In genomic region chr1:37107153-37107552, GRCh38 we compare ENCODE assay signal across 17 cellular contexts.
DNase-seq lines count a peak whose midpoint lies in the region; ATAC-seq and TF ChIP-seq lines count a peak whose summit lies in the region.
"Had no signal": no experiment of that assay in that cellular context is flagged by ENCODE, and none has a peak within 500 bp of the region (broad histone marks: within the 10 kb centered on the region; RNA-seq: fewer than 3 reads in every experiment).

No MANE protein-coding gene starts in this region.

- ATAC-seq in GM23338, result no peak
- no peak for ATAC-seq in GM19395 (IDR thresholded peaks at IDR 0.05; ENCODE audit: unreplicated experiment)
- ATAC-seq in CD4-positive, alpha-beta T cell (ENCODE audit: poor library complexity), result no peak
- ATAC-seq: A549; CD8-positive, alpha-beta T cell had no signal

- H3K27me3 ChIP-seq in GM23338 (ENCODE audit: insufficient read depth), result no peaks in the 10 kb centered on the region
- peaks cover 9% of the 10 kb centered on the region for H3K27me3 ChIP-seq in CD4-positive, alpha-beta T cell (ENCODE audit: control insufficient read depth, insufficient read depth, low read length)
- H3K27me3 ChIP-seq: BLaER1 treated with 17β-estradiol and CSF1 and Interleukin-3, amounts not matched to agents 10 nM and 100 nM had no signal

- no peak overlapping the region for H3K4me2 ChIP-seq in GM23338
- H3K4me2 ChIP-seq: A549; BLaER1 treated with 17β-estradiol and CSF1 and Interleukin-3, amounts not matched to agents 10 nM and 100 nM had no signal

- H3K9me3 Mint-ChIP-seq in GM23338, result no peaks in the 10 kb centered on the region
- no peaks in the 10 kb centered on the region for H3K9me3 Mint-ChIP-seq in CD4-positive, alpha-beta T cell
- H3K9me3 Mint-ChIP-seq: CD8-positive, alpha-beta T cell had no signal

- H3K4me3 Mint-ChIP-seq in GM23338, result no peak overlapping the region
- H3K4me3 Mint-ChIP-seq in CD4-positive, alpha-beta T cell, result no peak overlapping the region
- H3K4me3 Mint-ChIP-seq: B cell; CD4-positive, CD25-positive, alpha-beta regulatory T cell; CD8-positive, alpha-beta T cell had no signal

- H4K20me1 ChIP-seq in GM23338 (replicated peaks; ENCODE audit: insufficient read depth), result no peaks in the 10 kb centered on the region
- H4K20me1 ChIP-seq: BLaER1 treated with 17β-estradiol and CSF1 and Interleukin-3, amounts not matched to agents 10 nM and 100 nM had no signal

- 0 out of 3 replicates have a peak, but pooled peaks cover 3% of the 10 kb centered on the region for H3K4me1 Mint-ChIP-seq in GM23338
- no peaks in the 10 kb centered on the region for H3K4me1 Mint-ChIP-seq in CD4-positive, alpha-beta T cell (ENCODE audit: low read depth)
- H3K4me1 Mint-ChIP-seq: B cell; CD4-positive, CD25-positive, alpha-beta regulatory T cell had no signal

- peaks cover 10% of the 10 kb centered on the region; the same call in 1 of the 2 replicates for H3K9me2 ChIP-seq in GM23338 (ENCODE audit: insufficient read depth)

- no peaks in the 10 kb centered on the region for H3K36me3 Mint-ChIP-seq in GM23338 (ENCODE audit: low read depth)
- no peaks in the 10 kb centered on the region for H3K36me3 Mint-ChIP-seq in CD4-positive, alpha-beta T cell (ENCODE audit: low read depth)
- H3K36me3 Mint-ChIP-seq: CD4-positive, CD25-positive, alpha-beta regulatory T cell; CD8-positive, alpha-beta T cell had no signal

- no peaks in the 10 kb centered on the region; the same call in 1 of the 2 replicates for H3K36me3 ChIP-seq in GM23338 (ENCODE audit: insufficient read depth)
- H3K36me3 ChIP-seq: BLaER1 treated with 17β-estradiol and CSF1 and Interleukin-3, amounts not matched to agents 10 nM and 100 nM had no signal

- no peaks in the 10 kb centered on the region for H3K9me3 ChIP-seq in CD4-positive, alpha-beta T cell (ENCODE audit: control insufficient read depth, low read length)
- H3K9me3 ChIP-seq: A549; BLaER1 treated with 17β-estradiol and CSF1 and Interleukin-3, amounts not matched to agents 10 nM and 100 nM; Caco-2 had no signal

- DNase-seq in GM23338 (ENCODE audit: low spot score), result no peak
- peak; percentile 67 for DNase-seq in NCI-H526 treated with DMSO at 0.1 percent for 48 hours (lab: John Stamatoyannopoulos, UW)
- peak; percentile 64 for DNase-seq in putamen (ENCODE audit: low spot score)
- no peak for DNase-seq in CD4-positive, alpha-beta T cell
- DNase-seq: AML-193; Caco-2; Calu3; CD4-positive, CD25-positive, alpha-beta regulatory T cell; CD8-positive, alpha-beta T cell; DMS79 treated with DMSO at 0.1 percent for 48 hours; GF-D8 had no signal

- no peak overlapping the region for H3K27ac ChIP-seq in GM23338 (ENCODE audit: low read depth)
- no peak overlapping the region for H3K27ac ChIP-seq in CD4-positive, alpha-beta T cell (ENCODE audit: low read depth, low read length)
- H3K27ac ChIP-seq: 22Rv1; A549; BLaER1 treated with 17β-estradiol and CSF1 and Interleukin-3, amounts not matched to agents 10 nM and 100 nM; C4-2B had no signal

- H3F3A ChIP-seq in GM23338 (replicated peaks; ENCODE audit: low read depth), result no peaks in the 10 kb centered on the region

- peak overlapping the region; percentile 2; the same call in 1 of the 2 replicates for H3K27ac Mint-ChIP-seq in GM23338
- H3K27ac Mint-ChIP-seq in CD4-positive, alpha-beta T cell, result no peak overlapping the region
- H3K27ac Mint-ChIP-seq: B cell; CD4-positive, CD25-positive, alpha-beta regulatory T cell; CD8-positive, alpha-beta T cell had no signal

- no peak for TF ChIP-seq CTCF in GM23338 (conservative IDR thresholded peaks at IDR 0.05; ENCODE audit: low read depth in 2 of 2)
- TF ChIP-seq CTCF in CD4-positive, alpha-beta T cell (IDR thresholded peaks at IDR 0.05), result no peak

- no peaks in the 10 kb centered on the region for H3K79me2 ChIP-seq in GM23338 (replicated peaks; ENCODE audit: insufficient read depth)

- intact Hi-C loops in CD4-positive, alpha-beta T cell (cut with DNase I, micrococcal nuclease), result no loop called here

- H2AFZ ChIP-seq in GM23338, result no peak overlapping the region

- H3K4me3 ChIP-seq in GM23338, result no peak overlapping the region
- H3K4me3 ChIP-seq: A549; BLaER1 treated with 17β-estradiol and CSF1 and Interleukin-3, amounts not matched to agents 10 nM and 100 nM had no signal

- no peaks in the 10 kb centered on the region for H3K4me1 ChIP-seq in GM23338 (ENCODE audit: insufficient read depth)
- H3K4me1 ChIP-seq: A549; BLaER1 treated with 17β-estradiol and CSF1 and Interleukin-3, amounts not matched to agents 10 nM and 100 nM; Caco-2 had no signal

- CTCF ChIA-PET in CD4-positive, alpha-beta T cell (lab: Charles Lee), result no interaction called here

- POLR2A ChIA-PET in CD4-positive, alpha-beta T cell (lab: Charles Lee), result no interaction called here

- no peaks in the 10 kb centered on the region for H3K27me3 Mint-ChIP-seq in GM23338 (ENCODE audit: insufficient read depth, low read depth, poor library complexity)
- H3K27me3 Mint-ChIP-seq in CD4-positive, alpha-beta T cell, result peaks cover 26% of the 10 kb centered on the region
- H3K27me3 Mint-ChIP-seq: CD4-positive, CD25-positive, alpha-beta regulatory T cell had no signal

TF ChIP-seq in GM23338, 12 proteins besides CTCF, POLR2A, EP300 and RAD21:
- TF ChIP-seq REST (IDR thresholded peaks at IDR 0.05; ENCODE audit: unreplicated experiment), result no peak

Comparison
In these comparisons a context has a peak if more than half of its experiments do, and no peak if none do; other contexts are left out.
1. DNase-seq: peak in NCI-H526 treated with DMSO at 0.1 percent for 48 hours (single experiment) and putamen (single experiment); none in GM23338 (single experiment) and CD4-positive, alpha-beta T cell (0 of 10).